8 cellular contexts compared by ENCODE assay signal in the genomic region with DNA sequence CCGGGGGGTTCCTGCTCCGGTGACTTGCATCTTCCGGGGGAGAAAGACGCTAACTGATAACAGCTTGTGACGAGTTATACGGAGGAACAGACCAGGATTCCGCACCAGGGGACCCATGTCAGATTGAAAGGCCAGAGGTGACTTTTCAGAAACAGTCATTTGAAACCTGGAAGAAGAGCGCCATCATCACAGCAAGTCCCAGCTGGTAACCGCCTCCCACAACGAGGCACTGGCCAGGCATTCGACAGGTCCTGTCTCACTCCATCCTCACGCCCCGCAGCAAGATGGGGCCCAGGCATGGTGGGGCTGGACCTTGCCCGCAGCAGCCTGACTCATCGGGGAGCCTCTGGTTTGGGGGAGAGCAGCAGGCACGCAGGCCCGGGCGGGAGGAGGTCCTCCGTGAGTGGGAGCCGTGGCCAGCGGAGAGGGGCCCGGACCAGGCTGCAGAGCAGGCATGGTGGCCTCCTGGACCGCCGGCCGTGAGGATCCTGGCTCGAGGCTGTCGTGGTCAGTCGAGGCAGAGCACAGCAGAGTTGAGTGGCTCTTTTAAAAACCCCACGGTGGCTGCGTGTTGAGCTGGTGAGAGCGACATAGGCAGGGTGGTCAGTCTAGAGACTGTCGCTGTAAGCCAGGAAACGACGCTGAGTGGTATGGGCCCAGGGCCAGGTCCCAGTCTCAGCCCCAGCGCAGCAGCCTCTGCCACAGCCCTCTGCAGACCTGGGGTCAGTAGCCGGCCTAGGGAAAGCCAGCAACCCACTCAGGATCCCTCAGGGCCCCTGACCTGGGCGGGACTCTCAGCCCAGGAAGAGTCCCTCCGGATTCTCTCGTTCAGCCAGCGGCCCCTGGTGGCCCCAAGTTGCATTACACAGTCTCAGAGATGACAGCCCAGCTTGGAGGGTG.
A peak's percentile ranks its signal among the peaks of the same experiment; 100 is the strongest.
DNase-seq lines count a peak whose midpoint lies in the region; ATAC-seq and TF ChIP-seq lines count a peak whose summit lies in the region.

No MANE protein-coding gene starts in this region.

- WGBS in lung, 2 donors, result 33 to 47% methylated on average over 40 of the region's 40 CpGs

- peaks cover 0 to 11% of the 10 kb centered on the region in 2 donors for H3K4me1 ChIP-seq in lung (ENCODE audit: control insufficient read depth in 2 of 2, insufficient read depth in 2 of 2, low read length in 2 of 2)

- ATAC-seq in GM18511 (IDR thresholded peaks at IDR 0.05; ENCODE audit: unreplicated experiment) (peak; percentile 96), HG02943 (IDR thresholded peaks at IDR 0.05; ENCODE audit: low read depth, unreplicated experiment) (peak; percentile 72), lung (ENCODE audit: insufficient read depth, low FRiP score) (peak; percentile 84)

- TF ChIP-seq CTCF in choroid plexus epithelial cell (conservative IDR thresholded peaks at IDR 0.05; ENCODE audit: low read depth, low read length), result peak; percentile 95
- TF ChIP-seq CTCF in lung (IDR thresholded peaks at IDR 0.05; ENCODE audit: control extremely low read depth, extremely low read depth), result peak; percentile 70

- no peaks in the 10 kb centered on the region for H3K9me3 ChIP-seq in lung (ENCODE audit: control insufficient read depth in 2 of 2, insufficient read depth in 1 of 2, low read length in 1 of 2)

- H3K27ac ChIP-seq in lung (ENCODE audit: low read depth in 1 of 2, low read length in 1 of 2), result peak overlapping the region in 1 of 2 donors; percentile 72

- DNase-seq in AG08396 (ENCODE audit: low spot score) (peak; percentile 90), NCI-H146 treated with DMSO at 0.1 percent for 48 hours (lab: John Stamatoyannopoulos, UW; ENCODE audit: unreplicated experiment) (peak; percentile 41), choroid plexus epithelial cell (ENCODE audit: low read depth) (peak; percentile 69), lung (ENCODE audit: low spot score) (peak; percentile 77)
- peak; percentile 30 for DNase-seq in activated CD4-positive, CD25-positive, alpha-beta regulatory T cell treated with anti-CD3 and anti-CD28 coated beads, Interleukin-2, amount 50 U/mL, for 16 hours (ENCODE audit: low read depth, low spot score)
- peak; percentile 64 for DNase-seq in stimulated activated CD8-positive, alpha-beta memory T cell treated with anti-CD3 and anti-CD28 coated beads, Interleukin-12 subunit alpha, Interleukin-12 subunit beta, amount 100 ng/mL, for 4 hours (ENCODE audit: low read depth)

- peaks cover 0 to 49% of the 10 kb centered on the region in 2 donors for H3K36me3 ChIP-seq in lung (ENCODE audit: control insufficient read depth in 2 of 2, insufficient read depth in 2 of 2, low read length in 2 of 2)

- H3K27me3 ChIP-seq in lung (ENCODE audit: control insufficient read depth, insufficient read depth), result no peaks in the 10 kb centered on the region

- H3K4me3 ChIP-seq in choroid plexus epithelial cell (ENCODE audit: low read depth, low read length), result no peak overlapping the region
- H3K4me3 ChIP-seq in lung, result no peak overlapping the region

Comparison
In these comparisons a context has a peak if more than half of its experiments do, and no peak if none do; other contexts are left out.
1. DNase-seq: peak in every context shown above with its lines; median percentile 90 in AG08396; 77 in lung; 69 in choroid plexus epithelial cell; 64 in stimulated activated CD8-positive, alpha-beta memory T cell treated with anti-CD3 and anti-CD28 coated beads, Interleukin-12 subunit alpha, Interleukin-12 subunit beta, amount 100 ng/mL, for 4 hours; 41 in NCI-H146 treated with DMSO at 0.1 percent for 48 hours; 30 in activated CD4-positive, CD25-positive, alpha-beta regulatory T cell treated with anti-CD3 and anti-CD28 coated beads, Interleukin-2, amount 50 U/mL, for 16 hours.